In the genomic region with DNA sequence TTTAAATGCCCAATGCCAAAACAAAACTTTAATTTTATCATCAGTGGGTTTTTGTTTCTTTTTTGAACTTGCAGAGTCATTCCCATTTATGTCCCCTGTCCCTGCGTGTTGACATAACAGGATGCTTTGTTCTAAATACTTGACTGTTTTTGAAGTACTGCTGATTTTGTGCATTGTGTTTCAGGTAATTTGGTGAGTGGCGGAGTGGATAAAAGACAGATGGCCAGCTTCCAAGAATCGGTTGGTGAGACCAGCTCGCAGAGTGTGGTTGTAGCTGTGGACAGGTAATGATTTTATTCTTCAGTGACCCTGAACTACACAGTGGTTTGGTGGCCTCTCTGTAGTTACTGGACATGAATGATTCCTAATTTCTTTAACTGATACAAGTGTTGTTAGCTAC, we compare ENCODE assay signal across 1 cellular context.
TF ChIP-seq lines count a peak whose summit lies in the region.

No MANE protein-coding gene starts in this region.

TF ChIP-seq in K562, 482 proteins besides CTCF, POLR2A, EP300 and RAD21 (continued from another document):
- TF ChIP-seq, protein P1, sequence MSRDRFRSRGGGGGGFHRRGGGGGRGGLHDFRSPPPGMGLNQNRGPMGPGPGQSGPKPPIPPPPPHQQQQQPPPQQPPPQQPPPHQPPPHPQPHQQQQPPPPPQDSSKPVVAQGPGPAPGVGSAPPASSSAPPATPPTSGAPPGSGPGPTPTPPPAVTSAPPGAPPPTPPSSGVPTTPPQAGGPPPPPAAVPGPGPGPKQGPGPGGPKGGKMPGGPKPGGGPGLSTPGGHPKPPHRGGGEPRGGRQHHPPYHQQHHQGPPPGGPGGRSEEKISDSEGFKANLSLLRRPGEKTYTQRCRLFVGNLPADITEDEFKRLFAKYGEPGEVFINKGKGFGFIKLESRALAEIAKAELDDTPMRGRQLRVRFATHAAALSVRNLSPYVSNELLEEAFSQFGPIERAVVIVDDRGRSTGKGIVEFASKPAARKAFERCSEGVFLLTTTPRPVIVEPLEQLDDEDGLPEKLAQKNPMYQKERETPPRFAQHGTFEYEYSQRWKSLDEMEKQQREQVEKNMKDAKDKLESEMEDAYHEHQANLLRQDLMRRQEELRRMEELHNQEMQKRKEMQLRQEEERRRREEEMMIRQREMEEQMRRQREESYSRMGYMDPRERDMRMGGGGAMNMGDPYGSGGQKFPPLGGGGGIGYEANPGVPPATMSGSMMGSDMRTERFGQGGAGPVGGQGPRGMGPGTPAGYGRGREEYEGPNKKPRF (IDR thresholded peaks at IDR 0.05; ENCODE audit: low read depth, low read length), result no peak
